1 cellular context compared by ENCODE assay signal in the genomic region with DNA sequence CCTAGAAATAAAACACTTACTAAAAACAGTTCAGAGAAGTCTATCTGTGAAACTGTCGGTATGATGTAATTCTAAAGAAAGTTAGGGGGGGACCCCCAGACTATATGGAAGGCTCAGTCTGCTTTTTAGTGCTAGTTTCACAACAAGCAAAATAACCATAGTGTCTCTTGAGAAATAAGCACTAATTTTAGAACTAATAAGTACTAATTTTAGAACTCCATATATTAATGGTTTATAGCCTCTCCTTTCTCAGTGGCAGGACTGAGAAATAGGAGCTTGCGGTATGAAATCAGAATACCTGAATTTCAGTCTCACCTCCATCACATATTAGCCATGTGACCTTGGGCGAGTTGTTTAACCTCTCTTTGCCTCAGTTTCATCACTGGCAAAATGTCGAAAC.
A peak's percentile ranks its signal among the peaks of the same experiment; 100 is the strongest.
TF ChIP-seq lines count a peak whose summit lies in the region.

No MANE protein-coding gene starts in this region.

TF ChIP-seq in GM12878, 131 proteins besides CTCF, POLR2A, EP300 and RAD21 (continued from another document and continues in another):
- no peak for TF ChIP-seq SMAD1 (IDR thresholded peaks at IDR 0.05; ENCODE audit: low read depth, partially characterized antibody)
- TF ChIP-seq FOXM1 (IDR thresholded peaks at IDR 0.05; ENCODE audit: low read depth, low read length), result peak; percentile 62; the same call in 1 of the 2 replicates
- TF ChIP-seq SRF (IDR thresholded peaks at IDR 0.05; ENCODE audit: low read depth in 2 of 2, low read length in 2 of 2), result no peak
- TF ChIP-seq CHD1 (IDR thresholded peaks at IDR 0.05; ENCODE audit: low read depth, low read length), result no peak
- no peak for TF ChIP-seq PAX5 (IDR thresholded peaks at IDR 0.05; ENCODE audit: borderline replicate concordance, low read depth, low read length)
- no peak for TF ChIP-seq CHD4 (IDR thresholded peaks at IDR 0.05)
- TF ChIP-seq, protein P1, sequence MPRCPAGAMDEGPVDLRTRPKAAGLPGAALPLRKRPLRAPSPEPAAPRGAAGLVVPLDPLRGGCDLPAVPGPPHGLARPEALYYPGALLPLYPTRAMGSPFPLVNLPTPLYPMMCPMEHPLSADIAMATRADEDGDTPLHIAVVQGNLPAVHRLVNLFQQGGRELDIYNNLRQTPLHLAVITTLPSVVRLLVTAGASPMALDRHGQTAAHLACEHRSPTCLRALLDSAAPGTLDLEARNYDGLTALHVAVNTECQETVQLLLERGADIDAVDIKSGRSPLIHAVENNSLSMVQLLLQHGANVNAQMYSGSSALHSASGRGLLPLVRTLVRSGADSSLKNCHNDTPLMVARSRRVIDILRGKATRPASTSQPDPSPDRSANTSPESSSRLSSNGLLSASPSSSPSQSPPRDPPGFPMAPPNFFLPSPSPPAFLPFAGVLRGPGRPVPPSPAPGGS (IDR thresholded peaks at IDR 0.05; ENCODE audit: borderline replicate concordance, insufficient read depth, low read depth, low read length, poor library complexity, severe bottlenecking), result peak; percentile 52
- peak; percentile 83 for TF ChIP-seq NFIC (IDR thresholded peaks at IDR 0.05; ENCODE audit: low read depth, low read length)
- TF ChIP-seq RFX5 (IDR thresholded peaks at IDR 0.05; ENCODE audit: low read depth, low read length), result no peak
- TF ChIP-seq EZH2 (IDR thresholded peaks at IDR 0.05; ENCODE audit: borderline replicate concordance, control insufficient read depth, low read depth, low read length), result no peak
- TF ChIP-seq SIN3A (IDR thresholded peaks at IDR 0.05; ENCODE audit: low read depth, low read length), result no peak
- TF ChIP-seq IRF4 (IDR thresholded peaks at IDR 0.05; ENCODE audit: low read depth, low read length), result no peak
- TF ChIP-seq, protein P2, sequence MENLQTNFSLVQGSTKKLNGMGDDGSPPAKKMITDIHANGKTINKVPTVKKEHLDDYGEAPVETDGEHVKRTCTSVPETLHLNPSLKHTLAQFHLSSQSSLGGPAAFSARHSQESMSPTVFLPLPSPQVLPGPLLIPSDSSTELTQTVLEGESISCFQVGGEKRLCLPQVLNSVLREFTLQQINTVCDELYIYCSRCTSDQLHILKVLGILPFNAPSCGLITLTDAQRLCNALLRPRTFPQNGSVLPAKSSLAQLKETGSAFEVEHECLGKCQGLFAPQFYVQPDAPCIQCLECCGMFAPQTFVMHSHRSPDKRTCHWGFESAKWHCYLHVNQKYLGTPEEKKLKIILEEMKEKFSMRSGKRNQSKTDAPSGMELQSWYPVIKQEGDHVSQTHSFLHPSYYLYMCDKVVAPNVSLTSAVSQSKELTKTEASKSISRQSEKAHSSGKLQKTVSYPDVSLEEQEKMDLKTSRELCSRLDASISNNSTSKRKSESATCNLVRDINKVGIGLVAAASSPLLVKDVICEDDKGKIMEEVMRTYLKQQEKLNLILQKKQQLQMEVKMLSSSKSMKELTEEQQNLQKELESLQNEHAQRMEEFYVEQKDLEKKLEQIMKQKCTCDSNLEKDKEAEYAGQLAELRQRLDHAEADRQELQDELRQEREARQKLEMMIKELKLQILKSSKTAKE (IDR thresholded peaks at IDR 0.05; ENCODE audit: low read depth, poor library complexity, severe bottlenecking), result peak; percentile 92
- TF ChIP-seq SUPT20H (IDR thresholded peaks at IDR 0.05; ENCODE audit: borderline replicate concordance, control insufficient read depth, low read depth, low read length), result no peak
- TF ChIP-seq YY1 (IDR thresholded peaks at IDR 0.05; ENCODE audit: low read depth, low read length), result no peak
- TF ChIP-seq, protein P3, sequence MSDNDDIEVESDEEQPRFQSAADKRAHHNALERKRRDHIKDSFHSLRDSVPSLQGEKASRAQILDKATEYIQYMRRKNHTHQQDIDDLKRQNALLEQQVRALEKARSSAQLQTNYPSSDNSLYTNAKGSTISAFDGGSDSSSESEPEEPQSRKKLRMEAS (IDR thresholded peaks at IDR 0.05; ENCODE audit: low read depth, low read length), result no peak
- TF ChIP-seq ZNF217 (IDR thresholded peaks at IDR 0.05), result no peak
- TF ChIP-seq RBBP5 (conservative IDR thresholded peaks at IDR 0.05), result no peak
- TF ChIP-seq WRNIP1 (IDR thresholded peaks at IDR 0.05; ENCODE audit: borderline replicate concordance, low read depth, low read length), result no peak
- TF ChIP-seq, protein P4, sequence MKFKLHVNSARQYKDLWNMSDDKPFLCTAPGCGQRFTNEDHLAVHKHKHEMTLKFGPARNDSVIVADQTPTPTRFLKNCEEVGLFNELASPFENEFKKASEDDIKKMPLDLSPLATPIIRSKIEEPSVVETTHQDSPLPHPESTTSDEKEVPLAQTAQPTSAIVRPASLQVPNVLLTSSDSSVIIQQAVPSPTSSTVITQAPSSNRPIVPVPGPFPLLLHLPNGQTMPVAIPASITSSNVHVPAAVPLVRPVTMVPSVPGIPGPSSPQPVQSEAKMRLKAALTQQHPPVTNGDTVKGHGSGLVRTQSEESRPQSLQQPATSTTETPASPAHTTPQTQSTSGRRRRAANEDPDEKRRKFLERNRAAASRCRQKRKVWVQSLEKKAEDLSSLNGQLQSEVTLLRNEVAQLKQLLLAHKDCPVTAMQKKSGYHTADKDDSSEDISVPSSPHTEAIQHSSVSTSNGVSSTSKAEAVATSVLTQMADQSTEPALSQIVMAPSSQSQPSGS (IDR thresholded peaks at IDR 0.05; ENCODE audit: low read length), result peak; percentile 76
- TF ChIP-seq HCFC1 (IDR thresholded peaks at IDR 0.05; ENCODE audit: low read length), result no peak
- no peak for TF ChIP-seq PML (IDR thresholded peaks at IDR 0.05; ENCODE audit: low read length)
- TF ChIP-seq MEF2B (IDR thresholded peaks at IDR 0.05; ENCODE audit: partially characterized antibody, poor library complexity, severe bottlenecking), result peak; percentile 89
- TF ChIP-seq BRCA1 (IDR thresholded peaks at IDR 0.05; ENCODE audit: low read depth, low read length), result no peak
- TF ChIP-seq, protein P5, sequence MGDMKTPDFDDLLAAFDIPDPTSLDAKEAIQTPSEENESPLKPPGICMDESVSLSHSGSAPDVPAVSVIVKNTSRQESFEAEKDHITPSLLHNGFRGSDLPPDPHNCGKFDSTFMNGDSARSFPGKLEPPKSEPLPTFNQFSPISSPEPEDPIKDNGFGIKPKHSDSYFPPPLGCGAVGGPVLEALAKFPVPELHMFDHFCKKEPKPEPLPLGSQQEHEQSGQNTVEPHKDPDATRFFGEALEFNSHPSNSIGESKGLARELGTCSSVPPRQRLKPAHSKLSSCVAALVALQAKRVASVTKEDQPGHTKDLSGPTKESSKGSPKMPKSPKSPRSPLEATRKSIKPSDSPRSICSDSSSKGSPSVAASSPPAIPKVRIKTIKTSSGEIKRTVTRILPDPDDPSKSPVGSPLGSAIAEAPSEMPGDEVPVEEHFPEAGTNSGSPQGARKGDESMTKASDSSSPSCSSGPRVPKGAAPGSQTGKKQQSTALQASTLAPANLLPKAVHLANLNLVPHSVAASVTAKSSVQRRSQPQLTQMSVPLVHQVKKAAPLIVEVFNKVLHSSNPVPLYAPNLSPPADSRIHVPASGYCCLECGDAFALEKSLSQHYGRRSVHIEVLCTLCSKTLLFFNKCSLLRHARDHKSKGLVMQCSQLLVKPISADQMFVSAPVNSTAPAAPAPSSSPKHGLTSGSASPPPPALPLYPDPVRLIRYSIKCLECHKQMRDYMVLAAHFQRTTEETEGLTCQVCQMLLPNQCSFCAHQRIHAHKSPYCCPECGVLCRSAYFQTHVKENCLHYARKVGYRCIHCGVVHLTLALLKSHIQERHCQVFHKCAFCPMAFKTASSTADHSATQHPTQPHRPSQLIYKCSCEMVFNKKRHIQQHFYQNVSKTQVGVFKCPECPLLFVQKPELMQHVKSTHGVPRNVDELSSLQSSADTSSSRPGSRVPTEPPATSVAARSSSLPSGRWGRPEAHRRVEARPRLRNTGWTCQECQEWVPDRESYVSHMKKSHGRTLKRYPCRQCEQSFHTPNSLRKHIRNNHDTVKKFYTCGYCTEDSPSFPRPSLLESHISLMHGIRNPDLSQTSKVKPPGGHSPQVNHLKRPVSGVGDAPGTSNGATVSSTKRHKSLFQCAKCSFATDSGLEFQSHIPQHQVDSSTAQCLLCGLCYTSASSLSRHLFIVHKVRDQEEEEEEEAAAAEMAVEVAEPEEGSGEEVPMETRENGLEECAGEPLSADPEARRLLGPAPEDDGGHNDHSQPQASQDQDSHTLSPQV (IDR thresholded peaks at IDR 0.05), result no peak
- TF ChIP-seq, protein P6, sequence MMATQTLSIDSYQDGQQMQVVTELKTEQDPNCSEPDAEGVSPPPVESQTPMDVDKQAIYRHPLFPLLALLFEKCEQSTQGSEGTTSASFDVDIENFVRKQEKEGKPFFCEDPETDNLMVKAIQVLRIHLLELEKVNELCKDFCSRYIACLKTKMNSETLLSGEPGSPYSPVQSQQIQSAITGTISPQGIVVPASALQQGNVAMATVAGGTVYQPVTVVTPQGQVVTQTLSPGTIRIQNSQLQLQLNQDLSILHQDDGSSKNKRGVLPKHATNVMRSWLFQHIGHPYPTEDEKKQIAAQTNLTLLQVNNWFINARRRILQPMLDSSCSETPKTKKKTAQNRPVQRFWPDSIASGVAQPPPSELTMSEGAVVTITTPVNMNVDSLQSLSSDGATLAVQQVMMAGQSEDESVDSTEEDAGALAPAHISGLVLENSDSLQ (IDR thresholded peaks at IDR 0.05), result no peak
- TF ChIP-seq BMI1 (IDR thresholded peaks at IDR 0.05; ENCODE audit: borderline replicate concordance), result no peak
- TF ChIP-seq IKZF1 (conservative IDR thresholded peaks at IDR 0.05), result 0 out of 2 replicates have a peak, but pooled peaks have one; percentile 39
- TF ChIP-seq POLR2AphosphoS5 (IDR thresholded peaks at IDR 0.05; ENCODE audit: low read length), result no peak
- no peak for TF ChIP-seq CHD2 (IDR thresholded peaks at IDR 0.05; ENCODE audit: borderline replicate concordance, low read depth, low read length)
- no peak for TF ChIP-seq TAF1 (IDR thresholded peaks at IDR 0.05; ENCODE audit: borderline replicate concordance, low read depth, low read length)
- peak; percentile 44; the same call in 1 of the 2 replicates for TF ChIP-seq CREM (IDR thresholded peaks at IDR 0.05; ENCODE audit: low read depth)
- no peak for TF ChIP-seq TBL1XR1 (IDR thresholded peaks at IDR 0.05; ENCODE audit: low read depth, low read length)
- TF ChIP-seq ZNF384 (IDR thresholded peaks at IDR 0.05; ENCODE audit: borderline replicate concordance, low read depth, low read length), result no peak
- TF ChIP-seq RAD51 (IDR thresholded peaks at IDR 0.05), result peak; percentile 21; the same call in 1 of the 2 replicates
- peak; percentile 94 for TF ChIP-seq MEF2A (IDR thresholded peaks at IDR 0.05; ENCODE audit: insufficient read depth, low read depth, low read length)
- TF ChIP-seq, protein P7, sequence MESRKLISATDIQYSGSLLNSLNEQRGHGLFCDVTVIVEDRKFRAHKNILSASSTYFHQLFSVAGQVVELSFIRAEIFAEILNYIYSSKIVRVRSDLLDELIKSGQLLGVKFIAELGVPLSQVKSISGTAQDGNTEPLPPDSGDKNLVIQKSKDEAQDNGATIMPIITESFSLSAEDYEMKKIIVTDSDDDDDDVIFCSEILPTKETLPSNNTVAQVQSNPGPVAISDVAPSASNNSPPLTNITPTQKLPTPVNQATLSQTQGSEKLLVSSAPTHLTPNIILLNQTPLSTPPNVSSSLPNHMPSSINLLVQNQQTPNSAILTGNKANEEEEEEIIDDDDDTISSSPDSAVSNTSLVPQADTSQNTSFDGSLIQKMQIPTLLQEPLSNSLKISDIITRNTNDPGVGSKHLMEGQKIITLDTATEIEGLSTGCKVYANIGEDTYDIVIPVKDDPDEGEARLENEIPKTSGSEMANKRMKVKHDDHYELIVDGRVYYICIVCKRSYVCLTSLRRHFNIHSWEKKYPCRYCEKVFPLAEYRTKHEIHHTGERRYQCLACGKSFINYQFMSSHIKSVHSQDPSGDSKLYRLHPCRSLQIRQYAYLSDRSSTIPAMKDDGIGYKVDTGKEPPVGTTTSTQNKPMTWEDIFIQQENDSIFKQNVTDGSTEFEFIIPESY (IDR thresholded peaks at IDR 0.05), result no peak
- no peak for TF ChIP-seq EGR1 (IDR thresholded peaks at IDR 0.05; ENCODE audit: borderline replicate concordance in 1 of 2, low read depth in 2 of 2, low read length in 2 of 2)
- no peak for TF ChIP-seq FOXK2 (IDR thresholded peaks at IDR 0.05)
- TF ChIP-seq IKZF2 (IDR thresholded peaks at IDR 0.05), result no peak; a peak in 1 of 4 replicates
- TF ChIP-seq CBX5 (IDR thresholded peaks at IDR 0.05; ENCODE audit: low read depth), result no peak
- TF ChIP-seq ZSCAN29 (IDR thresholded peaks at IDR 0.05), result no peak
- peak; percentile 80 for TF ChIP-seq JUNB (IDR thresholded peaks at IDR 0.05)
- peak; percentile 57; the same call in 1 of the 2 replicates for TF ChIP-seq RUNX3 (IDR thresholded peaks at IDR 0.05; ENCODE audit: low read length)
- TF ChIP-seq, protein P8, sequence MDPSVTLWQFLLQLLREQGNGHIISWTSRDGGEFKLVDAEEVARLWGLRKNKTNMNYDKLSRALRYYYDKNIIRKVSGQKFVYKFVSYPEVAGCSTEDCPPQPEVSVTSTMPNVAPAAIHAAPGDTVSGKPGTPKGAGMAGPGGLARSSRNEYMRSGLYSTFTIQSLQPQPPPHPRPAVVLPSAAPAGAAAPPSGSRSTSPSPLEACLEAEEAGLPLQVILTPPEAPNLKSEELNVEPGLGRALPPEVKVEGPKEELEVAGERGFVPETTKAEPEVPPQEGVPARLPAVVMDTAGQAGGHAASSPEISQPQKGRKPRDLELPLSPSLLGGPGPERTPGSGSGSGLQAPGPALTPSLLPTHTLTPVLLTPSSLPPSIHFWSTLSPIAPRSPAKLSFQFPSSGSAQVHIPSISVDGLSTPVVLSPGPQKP (IDR thresholded peaks at IDR 0.05; ENCODE audit: low read depth, low read length), result no peak
- no peak for TF ChIP-seq RELA (IDR thresholded peaks at IDR 0.05; ENCODE audit: borderline replicate concordance, partially characterized antibody)
- TF ChIP-seq, protein P9, sequence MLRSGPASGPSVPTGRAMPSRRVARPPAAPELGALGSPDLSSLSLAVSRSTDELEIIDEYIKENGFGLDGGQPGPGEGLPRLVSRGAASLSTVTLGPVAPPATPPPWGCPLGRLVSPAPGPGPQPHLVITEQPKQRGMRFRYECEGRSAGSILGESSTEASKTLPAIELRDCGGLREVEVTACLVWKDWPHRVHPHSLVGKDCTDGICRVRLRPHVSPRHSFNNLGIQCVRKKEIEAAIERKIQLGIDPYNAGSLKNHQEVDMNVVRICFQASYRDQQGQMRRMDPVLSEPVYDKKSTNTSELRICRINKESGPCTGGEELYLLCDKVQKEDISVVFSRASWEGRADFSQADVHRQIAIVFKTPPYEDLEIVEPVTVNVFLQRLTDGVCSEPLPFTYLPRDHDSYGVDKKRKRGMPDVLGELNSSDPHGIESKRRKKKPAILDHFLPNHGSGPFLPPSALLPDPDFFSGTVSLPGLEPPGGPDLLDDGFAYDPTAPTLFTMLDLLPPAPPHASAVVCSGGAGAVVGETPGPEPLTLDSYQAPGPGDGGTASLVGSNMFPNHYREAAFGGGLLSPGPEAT (IDR thresholded peaks at IDR 0.05; ENCODE audit: low read depth), result 0 out of 2 replicates have a peak, but pooled peaks have one; percentile 20
- TF ChIP-seq SMC3 (IDR thresholded peaks at IDR 0.05; ENCODE audit: borderline replicate concordance, low read length), result no peak
- TF ChIP-seq ATF7 (IDR thresholded peaks at IDR 0.05; ENCODE audit: low read depth), result peak; percentile 92
- TF ChIP-seq, protein P10, sequence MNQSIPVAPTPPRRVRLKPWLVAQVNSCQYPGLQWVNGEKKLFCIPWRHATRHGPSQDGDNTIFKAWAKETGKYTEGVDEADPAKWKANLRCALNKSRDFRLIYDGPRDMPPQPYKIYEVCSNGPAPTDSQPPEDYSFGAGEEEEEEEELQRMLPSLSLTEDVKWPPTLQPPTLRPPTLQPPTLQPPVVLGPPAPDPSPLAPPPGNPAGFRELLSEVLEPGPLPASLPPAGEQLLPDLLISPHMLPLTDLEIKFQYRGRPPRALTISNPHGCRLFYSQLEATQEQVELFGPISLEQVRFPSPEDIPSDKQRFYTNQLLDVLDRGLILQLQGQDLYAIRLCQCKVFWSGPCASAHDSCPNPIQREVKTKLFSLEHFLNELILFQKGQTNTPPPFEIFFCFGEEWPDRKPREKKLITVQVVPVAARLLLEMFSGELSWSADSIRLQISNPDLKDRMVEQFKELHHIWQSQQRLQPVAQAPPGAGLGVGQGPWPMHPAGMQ (IDR thresholded peaks at IDR 0.05; ENCODE audit: borderline replicate concordance), result no peak
